ENCODE assay signal across 9 cellular contexts in genomic region chr3:139935071-139935865, GRCh38. TPM values are rescaled to one million over a fixed set of nuclear protein-coding genes. Genes with fewer than 3 reads are reported as not detected.
DNase-seq lines count a peak whose midpoint lies in the region; ATAC-seq, FAIRE-seq and TF ChIP-seq lines count a peak whose summit lies in the region.
"Had no signal": no experiment of that assay in that cellular context is flagged by ENCODE, and none has a peak within 500 bp of the region (broad histone marks: within the 10 kb centered on the region; RNA-seq: fewer than 3 reads in every experiment).

CLSTN2 (plus strand) TSS chr3:139935185.

- H3K27me3 ChIP-seq in RWPE2 (ENCODE audit: insufficient read depth, poor library complexity, severe bottlenecking) (peaks cover 47% of the 10 kb centered on the region), thyroid gland (peaks cover 10% of the 10 kb centered on the region)

- H3K27ac ChIP-seq in RWPE2 (ENCODE audit: poor library complexity, severe bottlenecking) (no peak within 1 kb of the TSS), thyroid gland (peak within 1 kb of the TSS in 1 of 3 donors; percentile 7)

- H3K9me3 ChIP-seq in RWPE2 (ENCODE audit: severe bottlenecking) (no peaks in the 10 kb centered on the region), thyroid gland (no peaks in the 10 kb centered on the region)

- WGBS in thyroid gland, 2 donors = 1 to 3% methylated on average over 11 to 57 of the region's 84 CpGs

- H3K4me3 ChIP-seq in RWPE2 (ENCODE audit: severe bottlenecking) (peak within 1 kb of the TSS; percentile 16), epithelial cell of esophagus (ENCODE audit: low read length) (no peak within 1 kb of the TSS), thyroid gland (replicated peaks in 1 of 3) (peak within 1 kb of the TSS; percentile 12 to 25 (median 14))

- ATAC-seq in RWPE2 (ENCODE audit: low read depth) = peak; percentile 62

- DNase-seq in stimulated activated CD4-positive, alpha-beta T cell treated with anti-CD3 and anti-CD28 coated beads, Interleukin-1b, Interleukin-23, amount 100 ng/mL, for 48 hours = peak; percentile 26
- no peak for DNase-seq in stimulated activated CD4-positive, alpha-beta T cell treated with anti-CD3 and anti-CD28 coated beads, Interleukin-4, amount 100 ng/mL, for 24 hours
- DNase-seq in HTR-8/SVneo (ENCODE audit: insufficient read length, low spot score) = peak; percentile 22
- DNase-seq in RWPE2 (ENCODE audit: low spot score) = no peak
- peak; percentile 42 for DNase-seq in epithelial cell of esophagus (ENCODE audit: low read depth)
- DNase-seq in mesenteric fat pad (ENCODE audit: low spot score) = peak; percentile 91
- peak; percentile 66 to 69 for DNase-seq in thyroid gland
- no peak for DNase-seq in NCI-H226

- FAIRE-seq in HTR-8/SVneo (lab: Jason Lieb, UNC) = no peak
- FAIRE-seq: endometrium had no signal

- H3K36me3 ChIP-seq in RWPE2 (ENCODE audit: low read depth) = no peaks in the 10 kb centered on the region
- H3K36me3 ChIP-seq in thyroid gland = no peaks in the 10 kb centered on the region

- TF ChIP-seq CTCF in RWPE2 (IDR thresholded peaks at IDR 0.05; ENCODE audit: poor library complexity, severe bottlenecking) (peak; percentile 6), epithelial cell of esophagus (IDR thresholded peaks at IDR 0.05; ENCODE audit: insufficient read depth, low read depth, low read length, missing control alignments) (no peak), thyroid gland (IDR thresholded peaks at IDR 0.05) (peak in 1 of 6 experiments; percentile 17)

- H3K4me1 ChIP-seq in RWPE2 (ENCODE audit: insufficient read depth, poor library complexity, severe bottlenecking) (no peaks in the 10 kb centered on the region), thyroid gland (peaks cover 8 to 13% of the 10 kb centered on the region in 2 donors)

- peak in 1 of 2 donors; percentile 28 for TF ChIP-seq POLR2A in thyroid gland (IDR thresholded peaks at IDR 0.05)

- intact Hi-C loops in thyroid gland (cut with DNase I) = no loop called here

RNA-seq across cellular contexts. Expression of gene CLSTN2, which starts in this region (rescaled TPM):
- total RNA-seq in mesenteric fat pad (44.1 TPM), thyroid gland (10 to 100 TPM in 3 of 4 donors, 1 to 10 TPM in 1; 9.7 to 32.9 (median 15.5) TPM)

Comparison
In these comparisons a context has a peak if more than half of its experiments do, and no peak if none do; other contexts are left out.
1. DNase-seq: peak in stimulated activated CD4-positive, alpha-beta T cell treated with anti-CD3 and anti-CD28 coated beads, Interleukin-1b, Interleukin-23, amount 100 ng/mL, for 48 hours (single experiment), HTR-8/SVneo (single experiment), epithelial cell of esophagus (single experiment), mesenteric fat pad (single experiment) and thyroid gland (2 of 2); none in stimulated activated CD4-positive, alpha-beta T cell treated with anti-CD3 and anti-CD28 coated beads, Interleukin-4, amount 100 ng/mL, for 24 hours (single experiment), RWPE2 (single experiment) and NCI-H226 (single experiment).